In the genomic region with DNA sequence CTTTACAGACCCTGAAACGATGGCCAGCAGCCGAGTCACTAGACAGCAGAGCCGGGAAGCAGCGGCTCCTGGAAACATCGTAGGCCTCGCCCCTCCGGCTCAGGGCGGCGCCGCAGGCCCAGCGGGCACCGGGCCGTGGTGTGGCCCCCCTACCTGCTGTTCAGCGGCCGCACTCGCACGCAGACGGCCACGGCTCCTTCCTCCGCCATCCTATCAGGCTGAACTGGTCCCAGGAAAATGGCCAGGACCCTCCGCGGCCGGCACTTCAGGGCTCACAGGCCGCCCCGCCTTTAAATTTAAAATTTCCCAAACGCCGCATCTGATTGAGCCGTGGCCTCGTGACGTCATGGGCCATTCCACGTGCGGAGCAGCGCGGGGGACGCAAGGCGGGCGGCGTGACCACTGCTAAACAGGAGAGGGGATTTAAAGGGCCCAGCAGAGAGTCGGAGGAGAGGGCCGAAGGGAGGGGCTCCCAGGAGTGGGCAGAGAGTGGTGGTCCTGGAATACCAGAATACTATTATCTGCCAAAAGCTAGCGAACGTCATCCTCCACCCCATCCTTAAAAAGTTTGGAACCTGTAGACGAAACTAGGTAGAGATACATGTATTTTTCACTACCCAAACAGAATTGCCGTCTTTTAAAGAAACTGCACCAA, we compare ENCODE assay signal across 1 cellular context.
TF ChIP-seq lines count a peak whose summit lies in the region.

TSS of gene CENPE (minus strand) at position 233 of the 655 bp plus-strand sequence. CDS start at position 209, 24 bp downstream.

TF ChIP-seq in HCT116, 20 proteins besides CTCF, POLR2A, EP300 and RAD21 (continued from another document):
- TF ChIP-seq, protein P1, sequence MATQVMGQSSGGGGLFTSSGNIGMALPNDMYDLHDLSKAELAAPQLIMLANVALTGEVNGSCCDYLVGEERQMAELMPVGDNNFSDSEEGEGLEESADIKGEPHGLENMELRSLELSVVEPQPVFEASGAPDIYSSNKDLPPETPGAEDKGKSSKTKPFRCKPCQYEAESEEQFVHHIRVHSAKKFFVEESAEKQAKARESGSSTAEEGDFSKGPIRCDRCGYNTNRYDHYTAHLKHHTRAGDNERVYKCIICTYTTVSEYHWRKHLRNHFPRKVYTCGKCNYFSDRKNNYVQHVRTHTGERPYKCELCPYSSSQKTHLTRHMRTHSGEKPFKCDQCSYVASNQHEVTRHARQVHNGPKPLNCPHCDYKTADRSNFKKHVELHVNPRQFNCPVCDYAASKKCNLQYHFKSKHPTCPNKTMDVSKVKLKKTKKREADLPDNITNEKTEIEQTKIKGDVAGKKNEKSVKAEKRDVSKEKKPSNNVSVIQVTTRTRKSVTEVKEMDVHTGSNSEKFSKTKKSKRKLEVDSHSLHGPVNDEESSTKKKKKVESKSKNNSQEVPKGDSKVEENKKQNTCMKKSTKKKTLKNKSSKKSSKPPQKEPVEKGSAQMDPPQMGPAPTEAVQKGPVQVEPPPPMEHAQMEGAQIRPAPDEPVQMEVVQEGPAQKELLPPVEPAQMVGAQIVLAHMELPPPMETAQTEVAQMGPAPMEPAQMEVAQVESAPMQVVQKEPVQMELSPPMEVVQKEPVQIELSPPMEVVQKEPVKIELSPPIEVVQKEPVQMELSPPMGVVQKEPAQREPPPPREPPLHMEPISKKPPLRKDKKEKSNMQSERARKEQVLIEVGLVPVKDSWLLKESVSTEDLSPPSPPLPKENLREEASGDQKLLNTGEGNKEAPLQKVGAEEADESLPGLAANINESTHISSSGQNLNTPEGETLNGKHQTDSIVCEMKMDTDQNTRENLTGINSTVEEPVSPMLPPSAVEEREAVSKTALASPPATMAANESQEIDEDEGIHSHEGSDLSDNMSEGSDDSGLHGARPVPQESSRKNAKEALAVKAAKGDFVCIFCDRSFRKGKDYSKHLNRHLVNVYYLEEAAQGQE (IDR thresholded peaks at IDR 0.05; ENCODE audit: low read depth), result no peak
- TF ChIP-seq TCF7L2 (IDR thresholded peaks at IDR 0.05; ENCODE audit: borderline replicate concordance, extremely low read depth, insufficient read depth, insufficient read length) (peak; percentile 70), SIN3A (IDR thresholded peaks at IDR 0.05; ENCODE audit: low read depth) (peak; percentile 88), SP1 (IDR thresholded peaks at IDR 0.05; ENCODE audit: low read depth) (peak; percentile 97), JUND (IDR thresholded peaks at IDR 0.05) (peak; percentile 84), YY1 (IDR thresholded peaks at IDR 0.05; ENCODE audit: extremely low read depth, insufficient replicate concordance, low read depth, low read length) (peak; percentile 41)
